10 cellular contexts compared by ENCODE assay signal in the genomic region with DNA sequence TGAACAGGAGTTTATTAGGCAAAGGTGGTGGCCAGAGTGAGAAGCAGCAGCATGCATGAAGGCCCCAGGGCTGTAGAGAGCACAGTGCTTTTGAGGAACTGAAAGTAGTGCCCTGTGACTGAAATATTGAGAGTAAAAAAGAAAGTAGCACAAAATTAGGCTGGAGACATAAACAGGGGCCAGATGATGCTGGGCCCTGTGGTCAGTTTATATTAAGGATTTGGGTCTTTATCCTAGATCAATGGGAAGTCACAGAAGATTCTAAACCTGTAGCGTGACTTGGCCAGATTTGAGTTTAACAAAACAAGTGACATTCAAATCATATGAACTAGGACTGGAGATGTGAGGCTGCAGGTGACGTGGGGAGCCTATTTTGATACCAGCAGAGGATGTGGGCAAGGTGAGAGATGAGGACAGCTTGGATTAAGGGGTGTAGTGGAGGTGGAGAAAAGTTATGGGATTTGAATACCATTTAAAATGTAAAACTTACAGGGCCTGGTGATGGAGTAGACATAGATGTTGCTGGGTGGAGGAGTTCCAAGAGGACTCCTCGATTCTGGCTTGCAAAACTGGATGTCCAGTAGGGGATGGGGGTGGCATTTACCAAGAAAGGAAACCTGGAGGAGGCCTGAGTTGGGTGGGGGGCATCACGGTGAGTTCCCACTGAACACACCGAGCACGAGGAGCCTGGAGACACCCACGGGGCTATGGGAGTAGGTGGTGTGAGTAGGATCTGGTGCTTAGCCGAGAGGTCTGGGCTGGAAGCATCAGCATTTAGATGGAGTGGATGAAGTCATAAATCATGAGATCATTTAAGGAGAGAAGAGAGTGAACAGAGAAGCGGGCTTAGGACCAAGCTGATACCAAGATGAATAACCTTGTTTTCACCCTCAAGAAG. TPM values are rescaled to one million over a fixed set of nuclear protein-coding genes. Genes with fewer than 3 reads are reported as not detected.
A peak's percentile ranks its signal among the peaks of the same experiment; 100 is the strongest.
DNase-seq lines count a peak whose midpoint lies in the region; ATAC-seq and TF ChIP-seq lines count a peak whose summit lies in the region.
"Had no signal": no experiment of that assay in that cellular context is flagged by ENCODE, and none has a peak within 500 bp of the region (broad histone marks: within the 10 kb centered on the region; RNA-seq: fewer than 3 reads in every experiment).

No MANE protein-coding gene starts in this region.

- peak; percentile 96 for ATAC-seq in GM21390 (IDR thresholded peaks at IDR 0.05; ENCODE audit: unreplicated experiment)
- peak; percentile 96 for ATAC-seq in HG03280 (IDR thresholded peaks at IDR 0.05; ENCODE audit: unreplicated experiment)
- ATAC-seq: K562 had no signal

- TF ChIP-seq CTCF in GM12865 (IDR thresholded peaks at IDR 0.05; ENCODE audit: insufficient read depth, low read depth, low read length, missing control alignments): no peak
- TF ChIP-seq CTCF in glutamatergic neuron (IDR thresholded peaks at IDR 0.05; ENCODE audit: partially characterized antibody, unreplicated experiment): no peak

- peaks cover 15% of the 10 kb centered on the region for H3K27me3 Mint-ChIP-seq in activated naive CD8-positive, alpha-beta T cell treated with anti-CD3 and anti-CD28 coated beads for 36 hours
- peaks cover 2% of the 10 kb centered on the region for H3K27me3 Mint-ChIP-seq in glutamatergic neuron (ENCODE audit: unreplicated experiment)

- H3K4me3 ChIP-seq in GM12865 (ENCODE audit: low read depth, low read length): no peak overlapping the region
- H3K4me3 ChIP-seq: K562 had no signal

- DNase-seq in GM12865 (ENCODE audit: low read depth) (peak; percentile 91), glutamatergic neuron (no peak), NCI-H1436 treated with DMSO at 0.1 percent for 48 hours (lab: John Stamatoyannopoulos, UW) (no peak), NCI-H524 treated with DMSO at 0.1 percent for 48 hours (lab: John Stamatoyannopoulos, UW) (no peak), mesenteric fat pad (ENCODE audit: low spot score) (no peak)
- DNase-seq in activated naive CD8-positive, alpha-beta T cell treated with anti-CD3 and anti-CD28 coated beads for 36 hours: no peak
- DNase-seq: islet precursor cell had no signal

- no peaks in the 10 kb centered on the region for H3K9me3 Mint-ChIP-seq in activated naive CD8-positive, alpha-beta T cell treated with anti-CD3 and anti-CD28 coated beads for 36 hours
- no peaks in the 10 kb centered on the region for H3K9me3 Mint-ChIP-seq in glutamatergic neuron (ENCODE audit: unreplicated experiment)

- no peak overlapping the region for H3K4me3 Mint-ChIP-seq in activated naive CD8-positive, alpha-beta T cell treated with anti-CD3 and anti-CD28 coated beads for 36 hours
- no peak overlapping the region for H3K4me3 Mint-ChIP-seq in glutamatergic neuron (ENCODE audit: unreplicated experiment)

- peaks cover under 1% of the 10 kb centered on the region for H3K4me1 Mint-ChIP-seq in activated naive CD8-positive, alpha-beta T cell treated with anti-CD3 and anti-CD28 coated beads for 36 hours
- no peaks in the 10 kb centered on the region for H3K4me1 Mint-ChIP-seq in glutamatergic neuron (ENCODE audit: low read depth, unreplicated experiment)

- H3K27ac Mint-ChIP-seq in activated naive CD8-positive, alpha-beta T cell treated with anti-CD3 and anti-CD28 coated beads for 36 hours: peak overlapping the region; percentile 36
- no peak overlapping the region for H3K27ac Mint-ChIP-seq in glutamatergic neuron (ENCODE audit: unreplicated experiment)

- no peaks in the 10 kb centered on the region for H3K36me3 Mint-ChIP-seq in activated naive CD8-positive, alpha-beta T cell treated with anti-CD3 and anti-CD28 coated beads for 36 hours
- no peaks in the 10 kb centered on the region for H3K36me3 Mint-ChIP-seq in glutamatergic neuron (ENCODE audit: unreplicated experiment)

RNA-seq across cellular contexts. Expression of a gene that starts 52.8 kb away (rescaled TPM):
- total RNA-seq in activated naive CD8-positive, alpha-beta T cell treated with anti-CD3 and anti-CD28 coated beads for 36 hours: under 1 TPM; 0.38 to 0.56 TPM
- total RNA-seq in glutamatergic neuron (ENCODE audit: unreplicated experiment) (not detected), mesenteric fat pad (6.8 TPM)
